In the genomic region with DNA sequence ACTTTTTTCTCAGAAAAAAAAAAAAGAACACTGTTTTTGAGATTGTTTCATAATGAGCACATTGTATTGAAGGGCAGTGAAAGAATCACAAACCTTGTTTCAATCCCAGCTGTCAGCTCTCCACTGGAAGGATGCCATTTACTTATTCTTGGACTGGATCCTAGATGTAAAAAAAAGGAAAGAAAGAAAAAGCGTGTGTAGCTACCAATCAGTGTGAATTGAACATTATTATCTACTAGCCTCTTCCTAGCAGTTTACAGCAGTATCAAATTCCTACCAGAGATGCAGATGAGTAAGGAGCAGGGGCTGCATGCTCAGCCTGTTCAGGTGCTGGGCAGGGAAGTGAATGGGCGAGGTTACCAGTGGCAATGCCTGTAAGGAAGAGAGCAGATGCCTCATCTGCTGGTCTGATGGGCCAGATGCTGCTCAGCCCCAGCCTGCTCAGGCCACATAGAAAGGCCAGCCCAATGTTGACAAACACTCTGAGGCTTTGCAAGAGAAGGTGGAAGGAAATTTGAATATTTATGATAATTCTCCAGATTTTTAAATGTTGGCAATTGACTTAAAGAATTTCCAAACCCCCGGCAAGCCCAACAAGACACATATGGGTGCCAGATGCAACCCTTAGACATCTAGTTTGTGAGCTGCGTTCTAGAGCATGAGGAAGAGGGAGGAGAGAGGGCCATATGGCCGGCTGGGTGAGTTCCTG, we compare ENCODE assay signal across 10 cellular contexts.
A peak's percentile ranks its signal among the peaks of the same experiment; 100 is the strongest.
DNase-seq lines count a peak whose midpoint lies in the region; ATAC-seq and FAIRE-seq lines count a peak whose summit lies in the region.
"Had no signal": no experiment of that assay in that cellular context is flagged by ENCODE, and none has a peak within 500 bp of the region (broad histone marks: within the 10 kb centered on the region; RNA-seq: fewer than 3 reads in every experiment).

No MANE protein-coding gene starts in this region.

- FAIRE-seq in GM19239 (lab: Jason Lieb, UNC) = no peak

- ATAC-seq in GM18517 (IDR thresholded peaks at IDR 0.05; ENCODE audit: unreplicated experiment) = no peak
- no peak for ATAC-seq in HG03108 (IDR thresholded peaks at IDR 0.05; ENCODE audit: unreplicated experiment)

- DNase-seq in GM03348 (ENCODE audit: low spot score) = peak; percentile 55
- DNase-seq in NCI-H2227 treated with DMSO at 0.1 percent for 48 hours (lab: John Stamatoyannopoulos, UW) = peak; percentile 34
- peak; percentile 33 for DNase-seq in dermis blood vessel endothelial cell
- peak; percentile 81 for DNase-seq in myocyte (ENCODE audit: low read depth)
- no peak for DNase-seq in NCI-H82 (lab: John Stamatoyannopoulos, UW)
- no peak for DNase-seq in GM19239 (ENCODE audit: insufficient read length, low spot score)
- DNase-seq: amniotic stem cell, DND-41 had no signal

Comparison
In these comparisons a context has a peak if more than half of its experiments do, and no peak if none do; other contexts are left out.
1. DNase-seq: peak in GM03348 (single experiment), NCI-H2227 treated with DMSO at 0.1 percent for 48 hours (single experiment), dermis blood vessel endothelial cell (single experiment) and myocyte (single experiment); none in NCI-H82 (single experiment) and GM19239 (single experiment).